Comparison of ENCODE assay signal across 1 cellular context in genomic region chr19:38619361-38620174, GRCh38.
TF ChIP-seq lines count a peak whose summit lies in the region.

No MANE protein-coding gene starts in this region.

TF ChIP-seq in HEK293, 187 proteins besides CTCF, POLR2A, EP300 and RAD21 (continued from another document):
- TF ChIP-seq, protein P1, sequence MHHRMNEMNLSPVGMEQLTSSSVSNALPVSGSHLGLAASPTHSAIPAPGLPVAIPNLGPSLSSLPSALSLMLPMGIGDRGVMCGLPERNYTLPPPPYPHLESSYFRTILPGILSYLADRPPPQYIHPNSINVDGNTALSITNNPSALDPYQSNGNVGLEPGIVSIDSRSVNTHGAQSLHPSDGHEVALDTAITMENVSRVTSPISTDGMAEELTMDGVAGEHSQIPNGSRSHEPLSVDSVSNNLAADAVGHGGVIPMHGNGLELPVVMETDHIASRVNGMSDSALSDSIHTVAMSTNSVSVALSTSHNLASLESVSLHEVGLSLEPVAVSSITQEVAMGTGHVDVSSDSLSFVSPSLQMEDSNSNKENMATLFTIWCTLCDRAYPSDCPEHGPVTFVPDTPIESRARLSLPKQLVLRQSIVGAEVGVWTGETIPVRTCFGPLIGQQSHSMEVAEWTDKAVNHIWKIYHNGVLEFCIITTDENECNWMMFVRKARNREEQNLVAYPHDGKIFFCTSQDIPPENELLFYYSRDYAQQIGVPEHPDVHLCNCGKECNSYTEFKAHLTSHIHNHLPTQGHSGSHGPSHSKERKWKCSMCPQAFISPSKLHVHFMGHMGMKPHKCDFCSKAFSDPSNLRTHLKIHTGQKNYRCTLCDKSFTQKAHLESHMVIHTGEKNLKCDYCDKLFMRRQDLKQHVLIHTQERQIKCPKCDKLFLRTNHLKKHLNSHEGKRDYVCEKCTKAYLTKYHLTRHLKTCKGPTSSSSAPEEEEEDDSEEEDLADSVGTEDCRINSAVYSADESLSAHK (tag by site-specific recombination; IDR thresholded peaks at IDR 0.05): 0 out of 2 replicates have a peak, but pooled peaks have one; percentile 6
- TF ChIP-seq ZNF660 (tag by site-specific recombination; IDR thresholded peaks at IDR 0.05) (0 out of 2 replicates have a peak, but pooled peaks have one; percentile 71), ZNF10 (tag by site-specific recombination; IDR thresholded peaks at IDR 0.05) (no peak), ZNF292 (tag by site-specific recombination; IDR thresholded peaks at IDR 0.05; ENCODE audit: borderline replicate concordance, low read depth) (no peak), ZBTB17 (tag by site-specific recombination; IDR thresholded peaks at IDR 0.05) (peak; percentile 89), ZSCAN16 (tag by site-specific recombination; IDR thresholded peaks at IDR 0.05) (0 out of 2 replicates have a peak, but pooled peaks have one; percentile 5), ZNF664 (tag by site-specific recombination; IDR thresholded peaks at IDR 0.05) (no peak), ZBTB21 (tag by site-specific recombination; IDR thresholded peaks at IDR 0.05) (peak; percentile 60; the same call in 1 of the 2 replicates), SP7 (tag by site-specific recombination; IDR thresholded peaks at IDR 0.05) (0 out of 2 replicates have a peak, but pooled peaks have one; percentile 9), ZNF501 (tag by site-specific recombination; IDR thresholded peaks at IDR 0.05) (no peak; the same call in 1 of the 2 replicates), ZNF148 (tag by site-specific recombination; IDR thresholded peaks at IDR 0.05; ENCODE audit: borderline replicate concordance) (no peak), ZNF350 (tag by site-specific recombination; IDR thresholded peaks at IDR 0.05) (no peak), ZFP37 (tag by site-specific recombination; IDR thresholded peaks at IDR 0.05) (peak; percentile 26; the same call in 1 of the 2 replicates), ZNF76 (tag by site-specific recombination; IDR thresholded peaks at IDR 0.05; ENCODE audit: borderline replicate concordance, low read depth) (peak; percentile 45; the same call in 1 of the 2 replicates), ZNF423 (tag by site-specific recombination; IDR thresholded peaks at IDR 0.05) (no peak), ZNF274 (IDR thresholded peaks at IDR 0.05; ENCODE audit: low read length) (no peak), ZNF274 (tag by site-specific recombination; IDR thresholded peaks at IDR 0.05; ENCODE audit: borderline replicate concordance) (0 out of 2 replicates have a peak, but pooled peaks have one; percentile 11), ZNF747 (tag by site-specific recombination; IDR thresholded peaks at IDR 0.05) (0 out of 2 replicates have a peak, but pooled peaks have one; percentile 22), ZNF311 (tag by site-specific recombination; IDR thresholded peaks at IDR 0.05; ENCODE audit: borderline replicate concordance) (peak; percentile 77; the same call in 1 of the 2 replicates), ZNF521 (tag by site-specific recombination; IDR thresholded peaks at IDR 0.05) (no peak), EGR2 (tag by site-specific recombination; IDR thresholded peaks at IDR 0.05; ENCODE audit: low read depth) (no peak), ZNF624 (tag by site-specific recombination; IDR thresholded peaks at IDR 0.05) (no peak), ZFP69B (tag by site-specific recombination; IDR thresholded peaks at IDR 0.05) (peak; percentile 32; the same call in 1 of the 2 replicates), ZNF623 (tag by site-specific recombination; IDR thresholded peaks at IDR 0.05) (no peak), ZNF571 (tag by site-specific recombination; IDR thresholded peaks at IDR 0.05) (no peak)
- TF ChIP-seq, protein P2, sequence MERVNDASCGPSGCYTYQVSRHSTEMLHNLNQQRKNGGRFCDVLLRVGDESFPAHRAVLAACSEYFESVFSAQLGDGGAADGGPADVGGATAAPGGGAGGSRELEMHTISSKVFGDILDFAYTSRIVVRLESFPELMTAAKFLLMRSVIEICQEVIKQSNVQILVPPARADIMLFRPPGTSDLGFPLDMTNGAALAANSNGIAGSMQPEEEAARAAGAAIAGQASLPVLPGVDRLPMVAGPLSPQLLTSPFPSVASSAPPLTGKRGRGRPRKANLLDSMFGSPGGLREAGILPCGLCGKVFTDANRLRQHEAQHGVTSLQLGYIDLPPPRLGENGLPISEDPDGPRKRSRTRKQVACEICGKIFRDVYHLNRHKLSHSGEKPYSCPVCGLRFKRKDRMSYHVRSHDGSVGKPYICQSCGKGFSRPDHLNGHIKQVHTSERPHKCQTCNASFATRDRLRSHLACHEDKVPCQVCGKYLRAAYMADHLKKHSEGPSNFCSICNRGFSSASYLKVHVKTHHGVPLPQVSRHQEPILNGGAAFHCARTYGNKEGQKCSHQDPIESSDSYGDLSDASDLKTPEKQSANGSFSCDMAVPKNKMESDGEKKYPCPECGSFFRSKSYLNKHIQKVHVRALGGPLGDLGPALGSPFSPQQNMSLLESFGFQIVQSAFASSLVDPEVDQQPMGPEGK (tag by site-specific recombination; IDR thresholded peaks at IDR 0.05): no peak
